In the genomic region with DNA sequence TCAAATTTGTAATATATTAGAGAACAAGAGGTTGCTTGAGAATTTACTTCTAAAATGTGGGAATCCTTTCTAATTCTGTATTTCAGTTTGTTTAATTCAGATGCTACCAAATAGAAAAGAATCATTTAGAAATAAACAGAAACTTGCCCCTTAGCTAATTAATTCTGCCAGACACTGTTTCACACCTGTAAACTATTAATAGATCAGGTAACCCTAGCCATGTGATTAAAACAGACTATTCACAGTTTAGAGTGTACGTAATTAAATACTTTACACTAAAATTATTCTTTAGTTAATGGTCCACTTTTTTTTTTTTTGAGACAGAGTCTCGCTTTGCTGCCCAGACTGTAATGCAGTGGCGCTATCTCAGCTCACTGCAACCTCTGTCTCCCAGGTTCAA, we compare ENCODE assay signal across 25 cellular contexts.
"Had no signal": no experiment of that assay in that cellular context is flagged by ENCODE, and none has a peak within 500 bp of the region (broad histone marks: within the 10 kb centered on the region; RNA-seq: fewer than 3 reads in every experiment).

No MANE protein-coding gene starts in this region.

- H3K4me3 ChIP-seq: SK-N-MC had no signal

- ATAC-seq: activated T-cell treated with anti-CD3 and anti-CD28 coated beads, Interleukin-2, amount 50 U/mL, for 4 hours; Panc1; Right ventricle myocardium inferior; T-cell had no signal

- H3K27ac ChIP-seq: SK-N-MC had no signal

- DNase-seq: activated B cell treated with CpG ODN at 0.5 μM for 24 hours; activated CD4-positive, alpha-beta memory T cell treated with anti-CD3 and anti-CD28 coated beads for 36 hours; activated CD4-positive, alpha-beta T cell treated with anti-CD3 and anti-CD28 coated beads, Interleukin-2, amount 10 ng/mL, durations not matched to agents 7 days and 5 days; activated CD8-positive, alpha-beta memory T cell treated with anti-CD3 and anti-CD28 coated beads for 24 hours; activated effector memory CD4-positive, alpha-beta T cell treated with anti-CD3 and anti-CD28 coated beads, Interleukin-2, amount 50 U/mL, for 16 hours; activated naive CD4-positive, alpha-beta T cell treated with anti-CD3 and anti-CD28 coated beads for 36 hours; activated T-cell treated with anti-CD3 and anti-CD28 coated beads, Interleukin-2, amount 50 U/mL, for 4 hours; amygdala; KG1; NCI-H1092; NCI-H1436 treated with DMSO at 0.1 percent for 48 hours; NCI-H1930; NCI-H2107; NCI-H345; NCI-H510A; NCI-H69; NK-92 treated with Interleukin-12 subunit alpha and Interleukin-12 subunit beta, amount 100 ng/mL, for 24 hours; OCI-M1; RPMI8226; T-cell; T-helper 2 cell; T1000 had no signal
